2 cellular contexts compared by ENCODE assay signal in genomic region chr5:64693636-64694035, GRCh38.
TF ChIP-seq lines count a peak whose summit lies in the region.

No MANE protein-coding gene starts in this region.

TF ChIP-seq in WTC11, 78 proteins besides CTCF, POLR2A, EP300 and RAD21 (continued from another document):
- TF ChIP-seq ZSCAN18 (CRISPR knock-in tag; IDR thresholded peaks at IDR 0.05), result no peak
- no peak for TF ChIP-seq MXD4 (CRISPR knock-in tag; IDR thresholded peaks at IDR 0.05; ENCODE audit: borderline replicate concordance)
- no peak for TF ChIP-seq PRRX2 (CRISPR knock-in tag; IDR thresholded peaks at IDR 0.05)
- no peak for TF ChIP-seq ETV6 (CRISPR knock-in tag; IDR thresholded peaks at IDR 0.05)
- TF ChIP-seq SMAD4 (CRISPR knock-in tag; IDR thresholded peaks at IDR 0.05), result no peak
- no peak for TF ChIP-seq GRHL2 (CRISPR knock-in tag; IDR thresholded peaks at IDR 0.05; ENCODE audit: insufficient replicate concordance, severe bottlenecking)
- no peak for TF ChIP-seq NR3C1 (CRISPR knock-in tag; conservative IDR thresholded peaks at IDR 0.05; ENCODE audit: low read depth)
- no peak for TF ChIP-seq SMAD3 (CRISPR knock-in tag; IDR thresholded peaks at IDR 0.05; ENCODE audit: borderline replicate concordance)
- TF ChIP-seq ZNF512 (CRISPR knock-in tag; IDR thresholded peaks at IDR 0.05; ENCODE audit: borderline replicate concordance), result no peak
- no peak for TF ChIP-seq TP53 (CRISPR knock-in tag; IDR thresholded peaks at IDR 0.05)
- no peak for TF ChIP-seq NR2C2 (CRISPR knock-in tag; IDR thresholded peaks at IDR 0.05)

TF ChIP-seq in HepG2, 621 proteins besides CTCF, POLR2A, EP300 and RAD21 (continued from another document):
- TF ChIP-seq ZBTB2 (CRISPR knock-in tag; IDR thresholded peaks at IDR 0.05; ENCODE audit: low read depth) (no peak), HMGXB4 (CRISPR knock-in tag; IDR thresholded peaks at IDR 0.05; ENCODE audit: borderline replicate concordance in 1 of 2, low read depth in 1 of 2) (no peak), ZNF281 (CRISPR knock-in tag; IDR thresholded peaks at IDR 0.05; ENCODE audit: borderline replicate concordance) (no peak), ZSCAN9 (CRISPR knock-in tag; IDR thresholded peaks at IDR 0.05; ENCODE audit: borderline replicate concordance) (no peak), ZFY (CRISPR knock-in tag; IDR thresholded peaks at IDR 0.05) (no peak), KIAA2018 (CRISPR knock-in tag; IDR thresholded peaks at IDR 0.05; ENCODE audit: borderline replicate concordance) (no peak), HNRNPUL1 (IDR thresholded peaks at IDR 0.05; ENCODE audit: low read depth, low read length) (no peak), RFXANK (CRISPR knock-in tag; IDR thresholded peaks at IDR 0.05) (no peak), YEATS4 (CRISPR knock-in tag; IDR thresholded peaks at IDR 0.05; ENCODE audit: borderline replicate concordance) (no peak), ZBTB3 (CRISPR knock-in tag; IDR thresholded peaks at IDR 0.05; ENCODE audit: borderline replicate concordance, low read depth) (no peak)
